In genomic region chr6:33779895-33780294, GRCh38 we compare ENCODE assay signal across 1 cellular context.
TF ChIP-seq lines count a peak whose summit lies in the region.

No MANE protein-coding gene starts in this region.

TF ChIP-seq in H1, 55 proteins besides CTCF, POLR2A, EP300 and RAD21:
- TF ChIP-seq HDAC6 (IDR thresholded peaks at IDR 0.05; ENCODE audit: low read depth, low read length) (no peak), FOSL1 (IDR thresholded peaks at IDR 0.05; ENCODE audit: insufficient read depth, low read depth, low read length) (no peak), CHD2 (IDR thresholded peaks at IDR 0.05; ENCODE audit: low read length) (no peak), ASH2L (IDR thresholded peaks at IDR 0.05; ENCODE audit: low read length) (no peak), TAF1 (IDR thresholded peaks at IDR 0.05; ENCODE audit: low read depth, low read length) (no peak), SAP30 (IDR thresholded peaks at IDR 0.05; ENCODE audit: insufficient read depth, insufficient replicate concordance, low read length) (no peak), MAX (IDR thresholded peaks at IDR 0.05) (no peak)
